Comparison of ENCODE assay signal across 8 cellular contexts in genomic region chr5:65076251-65076869, GRCh38.
DNase-seq lines count a peak whose midpoint lies in the region; ATAC-seq and TF ChIP-seq lines count a peak whose summit lies in the region.

No MANE protein-coding gene starts in this region.

- H3K9me3 Mint-ChIP-seq in CD4-positive, alpha-beta T cell, result no peaks in the 10 kb centered on the region

- H3K4me3 ChIP-seq in SU-DHL-6 (ENCODE audit: insufficient read depth, low read length, poor library complexity, severe bottlenecking) (no peak overlapping the region), right lobe of liver (no peak overlapping the region)

- no peaks in the 10 kb centered on the region for H3K4me1 ChIP-seq in right lobe of liver

- H3K9me2 ChIP-seq in SU-DHL-6 (replicated peaks; ENCODE audit: insufficient read depth, low read length), result no peaks in the 10 kb centered on the region

- H4K20me1 ChIP-seq in SU-DHL-6 (ENCODE audit: low read depth, low read length), result no peaks in the 10 kb centered on the region

- no peaks in the 10 kb centered on the region for H3K36me3 Mint-ChIP-seq in CD4-positive, alpha-beta T cell (ENCODE audit: low read depth)

- DNase-seq in CD4-positive, alpha-beta T cell, result peak in 9 of 10 experiments; percentile 4 to 38 (median 26)
- DNase-seq in GM19240 (ENCODE audit: insufficient read length, low spot score), result peak; percentile 23
- DNase-seq in astrocyte of the hippocampus (ENCODE audit: low read depth, low spot score), result peak; percentile 23
- DNase-seq in right lobe of liver, result no peak
- peak; percentile 69 for DNase-seq in stromal cell of bone marrow (ENCODE audit: low read depth)
- DNase-seq in ecto neural progenitor cell (ENCODE audit: low spot score), result no peak

- no peak for TF ChIP-seq POLR2A in right lobe of liver (IDR thresholded peaks at IDR 0.05)

- H3K27me3 ChIP-seq in CD4-positive, alpha-beta T cell (ENCODE audit: control insufficient read depth, insufficient read depth, low read length), result peaks cover 3% of the 10 kb centered on the region
- no peaks in the 10 kb centered on the region for H3K27me3 ChIP-seq in SU-DHL-6 (ENCODE audit: low read length)
- no peaks in the 10 kb centered on the region for H3K27me3 ChIP-seq in right lobe of liver

- no peaks in the 10 kb centered on the region for H3K36me3 ChIP-seq in SU-DHL-6 (ENCODE audit: low read length)
- H3K36me3 ChIP-seq in right lobe of liver, result no peaks in the 10 kb centered on the region

- intact Hi-C loops in CD4-positive, alpha-beta T cell (cut with DNase I, micrococcal nuclease), result loop anchor here in 1 of 2 experiments (10.0 kb wide), 1 partner anchor 408 kb away; the partner anchor contains the start of gene ADAMTS6
- intact Hi-C loops in right lobe of liver (cut with DNase I), result no loop called here

- CTCF ChIA-PET in CD4-positive, alpha-beta T cell (lab: Charles Lee), result interaction anchor here (0.7 to 1.6 kb wide), 3 partner anchors 43 to 373 kb away, joined by 3 read pairs; no protein-coding TSS in a partner anchor

- no peaks in the 10 kb centered on the region for H3F3A ChIP-seq in SU-DHL-6 (ENCODE audit: insufficient read depth)

- POLR2A ChIA-PET in CD4-positive, alpha-beta T cell (lab: Charles Lee), result no interaction called here

- H3K27ac Mint-ChIP-seq in CD4-positive, alpha-beta T cell, result no peak overlapping the region

- peak; percentile 39 for TF ChIP-seq CTCF in CD4-positive, alpha-beta T cell (IDR thresholded peaks at IDR 0.05)
- TF ChIP-seq CTCF in SU-DHL-6 (IDR thresholded peaks at IDR 0.05; ENCODE audit: insufficient read depth, low read length, poor library complexity, severe bottlenecking) (peak; percentile 35), right lobe of liver (IDR thresholded peaks at IDR 0.05) (peak in 3 of 4 donors; percentile 18 to 27 (median 21))

- no peaks in the 10 kb centered on the region for H3K79me2 ChIP-seq in SU-DHL-6 (ENCODE audit: insufficient read depth, low read length)

- H3K9me3 ChIP-seq in CD4-positive, alpha-beta T cell (ENCODE audit: control insufficient read depth, low read length), result no peaks in the 10 kb centered on the region
- H3K9me3 ChIP-seq in SU-DHL-6 (ENCODE audit: insufficient read depth, low read length) (no peaks in the 10 kb centered on the region), right lobe of liver (no peaks in the 10 kb centered on the region)

- H3K4me2 ChIP-seq in SU-DHL-6 (ENCODE audit: low read depth, low read length, poor library complexity, severe bottlenecking), result no peak overlapping the region

- H3K9ac ChIP-seq in SU-DHL-6 (ENCODE audit: low read length), result no peak overlapping the region

- H3K4me1 Mint-ChIP-seq in CD4-positive, alpha-beta T cell (ENCODE audit: low read depth), result no peaks in the 10 kb centered on the region

- ATAC-seq in CD4-positive, alpha-beta T cell (ENCODE audit: poor library complexity), result peak; percentile 71
- ATAC-seq in HG03439 (IDR thresholded peaks at IDR 0.05; ENCODE audit: unreplicated experiment) (peak; percentile 80), right lobe of liver (peak; percentile 56 to 74 (median 66))

- 61% methylated on average over 3 of the region's 5 CpGs for WGBS in right lobe of liver (ENCODE audit: insufficient coverage, low coverage, low lambda C conversion rate, missing lambda C conversion rate)

- H3K27ac ChIP-seq in CD4-positive, alpha-beta T cell (ENCODE audit: low read depth, low read length), result no peak overlapping the region
- H3K27ac ChIP-seq in SU-DHL-6 (ENCODE audit: low read depth, low read length) (no peak overlapping the region), right lobe of liver (no peak overlapping the region)

- no peak overlapping the region for H3K4me3 Mint-ChIP-seq in CD4-positive, alpha-beta T cell

- H2AFZ ChIP-seq in SU-DHL-6 (ENCODE audit: low read depth, low read length, severe bottlenecking), result no peak overlapping the region

- H3K27me3 Mint-ChIP-seq in CD4-positive, alpha-beta T cell, result peaks cover 5% of the 10 kb centered on the region

Comparison
In these comparisons a context has a peak if more than half of its experiments do, and no peak if none do; other contexts are left out.
1. DNase-seq: peak in CD4-positive, alpha-beta T cell (9 of 10), GM19240 (single experiment), astrocyte of the hippocampus (single experiment) and stromal cell of bone marrow (single experiment); none in right lobe of liver (0 of 3) and ecto neural progenitor cell (single experiment).
2. Peak in every context shown above with its lines, with median percentiles within 50 percentile points of each other: ATAC-seq and CTCF ChIP-seq.